Comparison of ENCODE assay signal across 8 cellular contexts in genomic region chr9:92763721-92764380, GRCh38. TPM values are rescaled to one million over a fixed set of nuclear protein-coding genes. Genes with fewer than 3 reads are reported as not detected.
DNase-seq lines count a peak whose midpoint lies in the region; ATAC-seq, FAIRE-seq and TF ChIP-seq lines count a peak whose summit lies in the region.

No MANE protein-coding gene starts in this region.

- DNase-seq in GM12892 (ENCODE audit: insufficient read length) (peak; percentile 42), esophagus muscularis mucosa (ENCODE audit: extremely low spot score) (no peak), neural progenitor cell (ENCODE audit: low spot score) (peak; percentile 84), NCI-H510A (lab: John Stamatoyannopoulos, UW) (no peak), SHP77 treated with DMSO at 0.1 percent for 48 hours (lab: John Stamatoyannopoulos, UW) (no peak)
- DNase-seq in activated CD4-positive, alpha-beta T cell treated with anti-CD3 and anti-CD28 coated beads, Interleukin-2, amount 50 U/mL, for 48 hours: peak; percentile 23 to 38

- H3K36me3 ChIP-seq in KOPT-K1 (ENCODE audit: insufficient read depth, low read length) (no peaks in the 10 kb centered on the region), esophagus muscularis mucosa (no peaks in the 10 kb centered on the region), neural progenitor cell (no peaks in the 10 kb centered on the region)

- H3K4me1 ChIP-seq in esophagus muscularis mucosa (peaks cover 50 to 62% (median 56%) of the 10 kb centered on the region in 4 donors), neural progenitor cell (peaks cover 8% of the 10 kb centered on the region)

- no peaks in the 10 kb centered on the region for H3K27me3 Mint-ChIP-seq in neural progenitor cell (ENCODE audit: insufficient read depth, low read depth)

- H3K27ac Mint-ChIP-seq in neural progenitor cell: no peak overlapping the region

- peak overlapping the region; percentile 58 for H3K9ac ChIP-seq in neural progenitor cell

- no peaks in the 10 kb centered on the region for H3K36me3 Mint-ChIP-seq in neural progenitor cell

- H4K20me1 ChIP-seq in neural progenitor cell (ENCODE audit: low read depth): peaks cover 45% of the 10 kb centered on the region

- H3K4me3 ChIP-seq in esophagus muscularis mucosa (peak overlapping the region; percentile 82 to 100 (median 98)), neural progenitor cell (peak overlapping the region; percentile 83)

- H3K79me2 ChIP-seq in neural progenitor cell (ENCODE audit: low read depth): peaks cover 57% of the 10 kb centered on the region

- peak overlapping the region; percentile 81 for H3K4me2 ChIP-seq in neural progenitor cell

- TF ChIP-seq POLR2A in GM12892 (IDR thresholded peaks at IDR 0.05; ENCODE audit: low read depth, low read length) (no peak), esophagus muscularis mucosa (IDR thresholded peaks at IDR 0.05; ENCODE audit: low read depth) (no peak)

- peak overlapping the region; percentile 93 for H3K4me3 Mint-ChIP-seq in neural progenitor cell

- intact Hi-C loops in esophagus muscularis mucosa (cut with DNase I): loop anchor here (2.0 kb wide), 1 partner anchor 93 kb away; the partner anchor contains the start of gene IPPK

- ATAC-seq in HG03196 (IDR thresholded peaks at IDR 0.05; ENCODE audit: unreplicated experiment): no peak

- H3K9me3 Mint-ChIP-seq in neural progenitor cell: no peaks in the 10 kb centered on the region

- TF ChIP-seq CTCF in esophagus muscularis mucosa (IDR thresholded peaks at IDR 0.05) (no peak), neural progenitor cell (IDR thresholded peaks at IDR 0.05) (no peak)

- TF ChIP-seq EP300 in esophagus muscularis mucosa (IDR thresholded peaks at IDR 0.05): no peak

- peaks cover 33% of the 10 kb centered on the region for H3K4me1 Mint-ChIP-seq in neural progenitor cell

- no peak for FAIRE-seq in GM12892 (lab: Jason Lieb, UNC)

- H3K9me3 ChIP-seq in KOPT-K1 (ENCODE audit: insufficient read depth, low read length, poor library complexity, severe bottlenecking) (no peaks in the 10 kb centered on the region), esophagus muscularis mucosa (no peaks in the 10 kb centered on the region), neural progenitor cell (ENCODE audit: low read depth) (no peaks in the 10 kb centered on the region)

- no peaks in the 10 kb centered on the region for H3K27me3 ChIP-seq in esophagus muscularis mucosa
- H3K27me3 ChIP-seq in neural progenitor cell: no peaks in the 10 kb centered on the region

- peak overlapping the region; percentile 85 for H2AFZ ChIP-seq in neural progenitor cell (replicated peaks)

- WGBS in esophagus muscularis mucosa: 0% methylated on average over 8 of the region's 42 CpGs

- peak overlapping the region; percentile 65 for H3K27ac ChIP-seq in KOPT-K1 (ENCODE audit: low read depth, low read length, poor library complexity, severe bottlenecking)
- peak overlapping the region; percentile 98 to 100 (median 100) for H3K27ac ChIP-seq in esophagus muscularis mucosa (replicated peaks in 1 of 4)
- H3K27ac ChIP-seq in neural progenitor cell: no peak overlapping the region

- H3F3A ChIP-seq in neural progenitor cell (ENCODE audit: low read depth): peaks cover 13% of the 10 kb centered on the region

RNA-seq across cellular contexts. Expression of gene BICD2, which starts 0.8 kb away (rescaled TPM):
- polyA plus RNA-seq in GM12892 (2012; ENCODE audit: missing spikeins): 9.5 TPM
- 10 to 100 TPM; 44.0 to 72.5 (median 57.3) TPM for total RNA-seq in esophagus muscularis mucosa
- 15.1 and 22.9 TPM in 2 replicates for total RNA-seq in neural progenitor cell (ENCODE audit: low replicate concordance)

Comparison
In these comparisons a context has a peak if more than half of its experiments do, and no peak if none do; other contexts are left out.
1. DNase-seq: peak in GM12892 (single experiment), activated CD4-positive, alpha-beta T cell treated with anti-CD3 and anti-CD28 coated beads, Interleukin-2, amount 50 U/mL, for 48 hours (2 of 2) and neural progenitor cell (single experiment); none in esophagus muscularis mucosa (single experiment), NCI-H510A (single experiment) and SHP77 treated with DMSO at 0.1 percent for 48 hours (single experiment).